Comparison of ENCODE assay signal across 36 cellular contexts in genomic region chr3:54744291-54744690, GRCh38.
"Had no signal": no experiment of that assay in that cellular context is flagged by ENCODE, and none has a peak within 500 bp of the region (broad histone marks: within the 10 kb centered on the region; RNA-seq: fewer than 3 reads in every experiment).

No MANE protein-coding gene starts in this region.

- H3K36me3 ChIP-seq: MG63 had no signal

- H3K27me3 ChIP-seq: MG63 had no signal

- H3K27ac ChIP-seq: KMS-11 had no signal

- H3K4me3 ChIP-seq: MG63 had no signal

- DNase-seq: Karpas-422, Kasumi-1, KG1, MG63, MM.1S, MV-4-11, NCI-H1048, NCI-H1092, NCI-H1092 treated with DMSO at 0.1 percent for 48 hours, NCI-H1105, NCI-H1105 treated with DMSO at 0.1 percent for 48 hours, NCI-H1417, NCI-H1417 treated with DMSO at 0.1 percent for 48 hours, NCI-H1436, NCI-H1436 treated with DMSO at 0.1 percent for 48 hours, NCI-H146, NCI-H1694, NCI-H1694 treated with DMSO at 0.1 percent for 48 hours, NCI-H187, NCI-H187 treated with DMSO at 0.1 percent for 48 hours, NCI-H1930, NCI-H2029, NCI-H2029 treated with DMSO at 0.1 percent for 48 hours, NCI-H2081, NCI-H2081 treated with DMSO at 0.1 percent for 48 hours, NCI-H2107, NCI-H2171, NCI-H2171 treated with DMSO at 0.1 percent for 48 hours, NCI-H2227 treated with DMSO at 0.1 percent for 48 hours, NCI-H226, NCI-H345, NCI-H446, NCI-H446 treated with DMSO at 0.1 percent for 48 hours, NCI-H510A, NCI-H510A treated with DMSO at 0.1 percent for 48 hours had no signal

- H3K9me3 ChIP-seq: MG63 had no signal
